ENCODE assay signal across 8 cellular contexts in the genomic region with DNA sequence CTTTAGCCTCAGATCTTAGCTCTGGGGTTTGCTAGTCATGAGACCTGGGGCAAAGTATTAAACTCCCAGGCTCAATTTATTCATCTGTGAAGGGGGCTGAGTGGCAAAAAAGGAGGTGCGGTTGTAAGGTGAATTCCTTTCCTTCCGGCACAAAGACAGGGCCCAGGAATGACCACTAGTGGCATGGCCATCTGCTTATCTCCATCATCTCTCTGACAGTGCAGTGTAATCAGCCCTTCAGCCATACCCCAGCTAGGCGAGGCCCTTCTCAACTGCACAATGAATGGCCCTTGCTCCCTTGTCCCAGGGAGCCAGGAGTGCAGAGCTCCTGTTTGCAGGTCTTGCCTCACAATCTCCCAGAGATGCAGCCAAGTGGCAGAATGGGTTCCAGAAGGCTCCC. TPM values are rescaled to one million over a fixed set of nuclear protein-coding genes. Genes with fewer than 3 reads are reported as not detected.
"Had no signal": no experiment of that assay in that cellular context is flagged by ENCODE, and none has a peak within 500 bp of the region (broad histone marks: within the 10 kb centered on the region; RNA-seq: fewer than 3 reads in every experiment).

No MANE protein-coding gene starts in this region.

- H3K27ac ChIP-seq: GM23248, HL-60 had no signal

- H3K4me1 ChIP-seq: HAP-1 had no signal

- DNase-seq: GM23248, GOT3, H7, HFFc6 had no signal

- H3K27ac Mint-ChIP-seq: HFFc6, IgD-negative memory B cell had no signal

- H3K9me3 ChIP-seq: HAP-1 had no signal

- H3K4me3 ChIP-seq: GM23248, HAP-1 had no signal

- H3K4me3 Mint-ChIP-seq: HFFc6, IgD-negative memory B cell had no signal

- H3K9me3 Mint-ChIP-seq: HFFc6, IgD-negative memory B cell had no signal

- H3K36me3 Mint-ChIP-seq: IgD-negative memory B cell had no signal

- H3K36me3 ChIP-seq: HAP-1 had no signal

RNA-seq across cellular contexts. Expression of a gene that starts 5.6 kb away (rescaled TPM):
- total RNA-seq: GM23248, H4, H7, HFFc6 had no signal
- polyA plus RNA-seq: GM23248, IgD-negative memory B cell had no signal

RNA-seq across cellular contexts. Expression of a gene that starts 54.3 kb away (rescaled TPM):
- total RNA-seq: H7 had no signal
- polyA plus RNA-seq: IgD-negative memory B cell had no signal
